Comparison of ENCODE assay signal across 13 cellular contexts in genomic region chr16:11794447-11794846, GRCh38. TPM values are rescaled to one million over a fixed set of nuclear protein-coding genes. Genes with fewer than 3 reads are reported as not detected.
A peak's percentile ranks its signal among the peaks of the same experiment; 100 is the strongest.
DNase-seq lines count a peak whose midpoint lies in the region; ATAC-seq, FAIRE-seq and TF ChIP-seq lines count a peak whose summit lies in the region.
"Had no signal": no experiment of that assay in that cellular context is flagged by ENCODE, and none has a peak within 500 bp of the region (broad histone marks: within the 10 kb centered on the region; RNA-seq: fewer than 3 reads in every experiment).

No MANE protein-coding gene starts in this region.

- H3K79me2 ChIP-seq in OCI-LY1 (ENCODE audit: insufficient read depth, low read length): peaks cover 63% of the 10 kb centered on the region
- H3K79me2 ChIP-seq in neural progenitor cell (ENCODE audit: low read depth): peaks cover 90% of the 10 kb centered on the region

- H3F3A ChIP-seq in OCI-LY1 (ENCODE audit: insufficient read depth, low read length): peaks cover 5% of the 10 kb centered on the region; the same call in 1 of the 2 replicates
- H3F3A ChIP-seq in neural progenitor cell (ENCODE audit: low read depth): peaks cover 46% of the 10 kb centered on the region

- CTCF ChIA-PET in CD8-positive, alpha-beta T cell (lab: Charles Lee): no interaction called here

- no peaks in the 10 kb centered on the region for H4K20me1 ChIP-seq in OCI-LY1 (ENCODE audit: insufficient read depth, low read length)
- H4K20me1 ChIP-seq in neural progenitor cell (ENCODE audit: low read depth): peaks cover 67% of the 10 kb centered on the region

- peaks cover 26% of the 10 kb centered on the region for H3K36me3 Mint-ChIP-seq in CD8-positive, alpha-beta T cell
- peaks cover 18% of the 10 kb centered on the region for H3K36me3 Mint-ChIP-seq in central memory CD8-positive, alpha-beta T cell (ENCODE audit: insufficient read depth)
- peaks cover 7% of the 10 kb centered on the region for H3K36me3 Mint-ChIP-seq in neural progenitor cell

- no peak overlapping the region for H3K9ac ChIP-seq in OCI-LY1 (ENCODE audit: low read length)
- H3K9ac ChIP-seq in neural progenitor cell: no peak overlapping the region
- H3K9ac ChIP-seq in kidney (ENCODE audit: low read length in 2 of 2): no peak overlapping the region

- POLR2A ChIA-PET in CD8-positive, alpha-beta T cell (lab: Charles Lee): no interaction called here

- ATAC-seq in CD8-positive, alpha-beta T cell: no peak
- no peak for ATAC-seq in central memory CD8-positive, alpha-beta T cell (replicated peaks; ENCODE audit: extremely low read depth, poor library complexity, severe bottlenecking)
- ATAC-seq in HG03159 (IDR thresholded peaks at IDR 0.05; ENCODE audit: unreplicated experiment): no peak

- intact Hi-C loops in CD8-positive, alpha-beta T cell (cut with DNase I, micrococcal nuclease): loop anchor here in 1 of 2 experiments (5.0 kb wide), 1 partner anchor 447 kb away; the partner anchor contains the start of gene RMI2
- intact Hi-C loops in kidney (cut with DNase I): no loop called here

- TF ChIP-seq CTCF in CD8-positive, alpha-beta T cell (IDR thresholded peaks at IDR 0.05): no peak
- TF ChIP-seq CTCF in OCI-LY1 (IDR thresholded peaks at IDR 0.05; ENCODE audit: low read length) (no peak), neural progenitor cell (IDR thresholded peaks at IDR 0.05) (no peak), kidney (IDR thresholded peaks at IDR 0.05; ENCODE audit: borderline replicate concordance, extremely low read depth, insufficient read depth) (no peak)

- H3K9me2 ChIP-seq in OCI-LY1 (ENCODE audit: low read depth, low read length): no peaks in the 10 kb centered on the region

- H2AFZ ChIP-seq in OCI-LY1 (ENCODE audit: low read length) (no peak overlapping the region), neural progenitor cell (replicated peaks) (no peak overlapping the region)

- no peaks in the 10 kb centered on the region for H3K27me3 Mint-ChIP-seq in CD8-positive, alpha-beta T cell (ENCODE audit: low read depth)
- H3K27me3 Mint-ChIP-seq in central memory CD8-positive, alpha-beta T cell: no peaks in the 10 kb centered on the region
- H3K27me3 Mint-ChIP-seq in neural progenitor cell (ENCODE audit: insufficient read depth, low read depth): no peaks in the 10 kb centered on the region

- FAIRE-seq in kidney (lab: Jason Lieb, UNC): no peak

- no peak for DNase-seq in CD8-positive, alpha-beta T cell
- DNase-seq in central memory CD8-positive, alpha-beta T cell (ENCODE audit: low spot score in 2 of 2): no peak
- no peak for DNase-seq in neural progenitor cell (ENCODE audit: low spot score)
- DNase-seq in NCI-H2107 (lab: John Stamatoyannopoulos, UW): no peak
- no peak for DNase-seq in AG08395 (ENCODE audit: low spot score)
- no peak for DNase-seq in kidney
- DNase-seq: H7, hippocampal formation, NCI-H1436, nucleus accumbens, RPMI8226 had no signal

- no peaks in the 10 kb centered on the region for H3K9me3 Mint-ChIP-seq in CD8-positive, alpha-beta T cell
- H3K9me3 Mint-ChIP-seq in central memory CD8-positive, alpha-beta T cell: no peaks in the 10 kb centered on the region
- H3K9me3 Mint-ChIP-seq in neural progenitor cell: no peaks in the 10 kb centered on the region

- no peak overlapping the region for H3K4me3 ChIP-seq in CD8-positive, alpha-beta T cell (ENCODE audit: low read depth, low read length)
- H3K4me3 ChIP-seq in OCI-LY1 (ENCODE audit: low read depth, low read length, poor library complexity, severe bottlenecking) (no peak overlapping the region), neural progenitor cell (no peak overlapping the region), kidney (ENCODE audit: low read length in 2 of 2) (no peak overlapping the region)

- peaks cover 73% of the 10 kb centered on the region for H3K4me1 Mint-ChIP-seq in CD8-positive, alpha-beta T cell (ENCODE audit: low read depth)
- peaks cover 70% of the 10 kb centered on the region for H3K4me1 Mint-ChIP-seq in central memory CD8-positive, alpha-beta T cell
- H3K4me1 Mint-ChIP-seq in neural progenitor cell: peaks cover 47% of the 10 kb centered on the region

- H3K36me3 ChIP-seq in CD8-positive, alpha-beta T cell (ENCODE audit: insufficient read depth, low read length): no peaks in the 10 kb centered on the region
- peaks cover 13% of the 10 kb centered on the region; the same call in 1 of the 2 replicates for H3K36me3 ChIP-seq in OCI-LY1 (ENCODE audit: insufficient read depth, low read length)
- H3K36me3 ChIP-seq in neural progenitor cell: no peaks in the 10 kb centered on the region
- H3K36me3 ChIP-seq in kidney (ENCODE audit: control insufficient read depth in 1 of 2, insufficient read depth in 2 of 2, low read length in 2 of 2): peaks cover 0 to 3% of the 10 kb centered on the region in 2 donors

- no peaks in the 10 kb centered on the region for H3K27me3 ChIP-seq in CD8-positive, alpha-beta T cell (ENCODE audit: insufficient read depth, low read length)
- H3K27me3 ChIP-seq in OCI-LY1 (ENCODE audit: insufficient read depth, low read length) (no peaks in the 10 kb centered on the region), neural progenitor cell (no peaks in the 10 kb centered on the region)

- H3K27ac ChIP-seq in CD8-positive, alpha-beta T cell (ENCODE audit: low read depth, low read length): no peak overlapping the region
- H3K27ac ChIP-seq in OCI-LY1 (ENCODE audit: low read depth, low read length, poor library complexity, severe bottlenecking) (peak overlapping the region; percentile 32), neural progenitor cell (peak overlapping the region; percentile 9), kidney (ENCODE audit: low read depth in 2 of 2, low read length in 2 of 2) (no peak overlapping the region)

- H3K4me1 ChIP-seq in CD8-positive, alpha-beta T cell (ENCODE audit: insufficient read depth, low read length): peaks cover 71% of the 10 kb centered on the region
- H3K4me1 ChIP-seq in OCI-LY1 (ENCODE audit: insufficient read depth, low read length, severe bottlenecking) (peaks cover 72% of the 10 kb centered on the region), neural progenitor cell (peaks cover 24% of the 10 kb centered on the region), kidney (ENCODE audit: control insufficient read depth in 1 of 2, insufficient read depth in 1 of 2, low read depth in 1 of 2, low read length in 2 of 2) (peaks cover 40 to 42% of the 10 kb centered on the region in 2 donors)

- H3K4me2 ChIP-seq in OCI-LY1 (ENCODE audit: low read length) (peak overlapping the region; percentile 91; the same call in 1 of the 2 replicates), neural progenitor cell (peak overlapping the region; percentile 6)

- peak overlapping the region; percentile 95 for H3K27ac Mint-ChIP-seq in CD8-positive, alpha-beta T cell
- peak overlapping the region; percentile 91 for H3K27ac Mint-ChIP-seq in central memory CD8-positive, alpha-beta T cell (ENCODE audit: low read depth)
- no peak overlapping the region for H3K27ac Mint-ChIP-seq in neural progenitor cell

- H3K4me3 Mint-ChIP-seq in CD8-positive, alpha-beta T cell: peak overlapping the region; percentile 91
- peak overlapping the region; percentile 88 for H3K4me3 Mint-ChIP-seq in central memory CD8-positive, alpha-beta T cell
- H3K4me3 Mint-ChIP-seq in neural progenitor cell: peak overlapping the region; percentile 92

- H3K9me3 ChIP-seq in CD8-positive, alpha-beta T cell (ENCODE audit: low read length): no peaks in the 10 kb centered on the region
- H3K9me3 ChIP-seq in OCI-LY1 (ENCODE audit: low read length): no peaks in the 10 kb centered on the region
- H3K9me3 ChIP-seq in neural progenitor cell (ENCODE audit: low read depth): no peaks in the 10 kb centered on the region
- H3K9me3 ChIP-seq in kidney (ENCODE audit: control insufficient read depth in 1 of 2, low read length in 2 of 2): no peaks in the 10 kb centered on the region

RNA-seq across cellular contexts. Expression of gene ZC3H7A, which starts 2.6 kb away (rescaled TPM):
- total RNA-seq in CD8-positive, alpha-beta T cell: 100 to 1,000 TPM; 105 to 106 TPM
- total RNA-seq in neural progenitor cell (ENCODE audit: low replicate concordance) (33.8 and 82.6 TPM in 2 replicates), kidney (59.5 TPM)
- 23.8 TPM for polyA plus RNA-seq in kidney (ENCODE audit: insufficient read depth, low read depth, low replicate concordance)

RNA-seq across cellular contexts. Expression of gene TXNDC11, which starts 51.8 kb away (rescaled TPM):
- total RNA-seq in CD8-positive, alpha-beta T cell: 100 to 1,000 TPM; 118 to 130 TPM
- total RNA-seq in neural progenitor cell (ENCODE audit: low replicate concordance): 7.4 and 11.4 TPM in 2 replicates
- total RNA-seq in kidney: 60.8 TPM
- 70.9 TPM for polyA plus RNA-seq in kidney (ENCODE audit: insufficient read depth, low read depth, low replicate concordance)

RNA-seq across cellular contexts. Expression of gene RSL1D1, which starts 56.9 kb away (rescaled TPM):
- 100 to 1,000 TPM; 235 to 242 TPM for total RNA-seq in CD8-positive, alpha-beta T cell
- 183 and 384 TPM in 2 replicates for total RNA-seq in neural progenitor cell (ENCODE audit: low replicate concordance)
- 101 TPM for total RNA-seq in kidney
- 55.5 TPM for polyA plus RNA-seq in kidney (ENCODE audit: insufficient read depth, low read depth, low replicate concordance)

Comparison
In these comparisons a context has a peak if more than half of its experiments do, and no peak if none do; other contexts are left out.
1. H3K27ac ChIP-seq: peak in OCI-LY1 (single experiment) and neural progenitor cell (single experiment); none in CD8-positive, alpha-beta T cell (single experiment) and kidney (0 of 2).
2. Peak in every context shown above with its lines, with median percentiles within 50 percentile points of each other: H3K4me3 Mint-ChIP-seq.